In genomic region chrX:101682723-101683122, GRCh38 we compare ENCODE assay signal across 25 cellular contexts. TPM values are rescaled to one million over a fixed set of nuclear protein-coding genes. Genes with fewer than 3 reads are reported as not detected.
DNase-seq lines count a peak whose midpoint lies in the region; FAIRE-seq and TF ChIP-seq lines count a peak whose summit lies in the region.
"Had no signal": no experiment of that assay in that cellular context is flagged by ENCODE, and none has a peak within 500 bp of the region (broad histone marks: within the 10 kb centered on the region; RNA-seq: fewer than 3 reads in every experiment).

No MANE protein-coding gene starts in this region.

- H3K79me2 ChIP-seq in ACC112 (ENCODE audit: control insufficient read depth, insufficient read depth, low read length, unreplicated experiment), result no peaks in the 10 kb centered on the region

- WGBS in mesenchymal stem cell, result 0% methylated on average over 1 of the region's 2 CpGs
- WGBS in esophagus muscularis mucosa, result 31% methylated on average over 2 of the region's 2 CpGs

- H3K23ac ChIP-seq in mesenchymal stem cell (ENCODE audit: low read length in 2 of 2), result no peak overlapping the region

- H3K27ac ChIP-seq in ACC112 (ENCODE audit: low read depth, low read length) (no peak overlapping the region), HEK293 (ENCODE audit: extremely low read depth, low read depth, low read length) (no peak overlapping the region), brain microvascular endothelial cell (no peak overlapping the region), mesenchymal stem cell (ENCODE audit: low read length, poor library complexity, severe bottlenecking) (no peak overlapping the region), esophagus muscularis mucosa (replicated peaks in 1 of 4) (no peak overlapping the region)
- H3K27ac ChIP-seq: cardiac muscle cell, prostate gland, spleen, suprapubic skin had no signal

- TF ChIP-seq EP300 in esophagus muscularis mucosa (IDR thresholded peaks at IDR 0.05), result no peak

- H3K18ac ChIP-seq in mesenchymal stem cell (ENCODE audit: low read depth in 1 of 2, low read length in 2 of 2), result no peak overlapping the region

- no peaks in the 10 kb centered on the region for H3K36me3 ChIP-seq in ACC112 (ENCODE audit: insufficient read depth, low read length)
- H3K36me3 ChIP-seq in HEK293 (ENCODE audit: control insufficient read depth in 2 of 2, insufficient read depth in 1 of 2, low read length in 2 of 2), result no peaks in the 10 kb centered on the region
- H3K36me3 ChIP-seq in brain microvascular endothelial cell (replicated peaks), result no peaks in the 10 kb centered on the region
- H3K36me3 ChIP-seq in mesenchymal stem cell (ENCODE audit: control insufficient read depth in 1 of 2, insufficient read depth in 2 of 2, low read depth in 1 of 2, low read length in 2 of 2), result no peaks in the 10 kb centered on the region
- no peaks in the 10 kb centered on the region for H3K36me3 ChIP-seq in esophagus muscularis mucosa
- H3K36me3 ChIP-seq: cardiac muscle cell, MG63, prostate gland, spleen, suprapubic skin had no signal

- no peak overlapping the region for H3K4me2 ChIP-seq in mesenchymal stem cell (ENCODE audit: low read length, poor library complexity, severe bottlenecking)

- H2BK120ac ChIP-seq in mesenchymal stem cell (ENCODE audit: low read depth, low read length), result no peak overlapping the region

- no peak overlapping the region for H2BK12ac ChIP-seq in mesenchymal stem cell (ENCODE audit: low read length in 2 of 2)

- no peaks in the 10 kb centered on the region for H3K79me1 ChIP-seq in mesenchymal stem cell (replicated peaks; ENCODE audit: low read length, poor library complexity, severe bottlenecking)

- in situ Hi-C loops in brain microvascular endothelial cell (cut with HindIII; ENCODE audit: low pct_ligation_motif_present, low sequenced_read_pairs), result no loop called here

- peak; percentile 19 for DNase-seq in brain microvascular endothelial cell
- peak; percentile 0 for DNase-seq in mesenchymal stem cell
- no peak for DNase-seq in SHP77 treated with DMSO at 0.1 percent for 48 hours (lab: John Stamatoyannopoulos, UW)
- DNase-seq in esophagus muscularis mucosa (ENCODE audit: extremely low spot score), result no peak
- DNase-seq in NCI-H524 (lab: John Stamatoyannopoulos, UW), result no peak
- no peak for DNase-seq in GM12892 (ENCODE audit: insufficient read length)
- DNase-seq: activated CD4-positive, alpha-beta T cell treated with anti-CD3 and anti-CD28 coated beads for 4 hours; activated naive CD8-positive, alpha-beta T cell treated with anti-CD3 and anti-CD28 coated beads, Interleukin-2, amount 10 ng/mL, durations not matched to agents 7 days and 5 days; CD4-positive, CD25-positive, alpha-beta regulatory T cell; DMS53; immature natural killer cell; mammary epithelial cell; MG63; natural killer cell; NCI-H146; NCI-H2171 treated with DMSO at 0.1 percent for 48 hours; NCI-H69; spleen; stimulated activated CD8-positive, alpha-beta memory T cell treated with anti-CD3 and anti-CD28 coated beads, Interleukin-4, amount 100 ng/mL, for 48 hours had no signal

- H2BK15ac ChIP-seq in mesenchymal stem cell (ENCODE audit: low read depth, poor library complexity, severe bottlenecking), result no peak overlapping the region

- H3K4me1 ChIP-seq in ACC112 (ENCODE audit: control insufficient read depth, insufficient read depth, low read length, unreplicated experiment) (peaks cover 12% of the 10 kb centered on the region), HEK293 (ENCODE audit: control insufficient read depth, insufficient read depth, low read length) (peaks cover 13% of the 10 kb centered on the region), mesenchymal stem cell (ENCODE audit: control insufficient read depth, insufficient read depth, low read depth, low read length) (no peaks in the 10 kb centered on the region), esophagus muscularis mucosa (no peaks in the 10 kb centered on the region)
- H3K4me1 ChIP-seq: prostate gland, spleen, suprapubic skin had no signal

- intact Hi-C loops in esophagus muscularis mucosa (cut with DNase I), result no loop called here

- TF ChIP-seq CTCF in HEK293 (tag by site-specific recombination; IDR thresholded peaks at IDR 0.05) (no peak), brain microvascular endothelial cell (IDR thresholded peaks at IDR 0.05; ENCODE audit: low read depth, low read length, missing control alignments) (no peak), esophagus muscularis mucosa (IDR thresholded peaks at IDR 0.05) (no peak)

- CTCF ChIA-PET in HEK293 (lab: Yijun Ruan, JAX), result interaction anchor here (0.8 to 1.2 kb wide), 2 partner anchors 77 to 268 kb away, joined by 4 read pairs; no protein-coding TSS in a partner anchor

- no peak overlapping the region for H4K8ac ChIP-seq in mesenchymal stem cell (ENCODE audit: low read length)

- H3K4ac ChIP-seq in mesenchymal stem cell (ENCODE audit: low read depth in 1 of 2, low read length in 2 of 2), result no peak overlapping the region

- H3K9me3 ChIP-seq in HEK293 (ENCODE audit: control insufficient read depth, insufficient read depth, low read depth, low read length) (no peaks in the 10 kb centered on the region), mesenchymal stem cell (ENCODE audit: control insufficient read depth, low read length) (no peaks in the 10 kb centered on the region), esophagus muscularis mucosa (no peaks in the 10 kb centered on the region)
- H3K9me3 ChIP-seq: MG63, prostate gland, spleen, suprapubic skin had no signal

- TF ChIP-seq POLR2A in esophagus muscularis mucosa (IDR thresholded peaks at IDR 0.05; ENCODE audit: low read depth) (no peak), GM12892 (IDR thresholded peaks at IDR 0.05; ENCODE audit: low read depth, low read length) (no peak)

- H4K91ac ChIP-seq in mesenchymal stem cell (ENCODE audit: low read length), result no peak overlapping the region

- H2AFZ ChIP-seq in ACC112 (ENCODE audit: low read length, unreplicated experiment), result peak overlapping the region; percentile 50
- no peak overlapping the region for H2AFZ ChIP-seq in mesenchymal stem cell (ENCODE audit: low read depth, low read length)

- no peak overlapping the region for H3K9ac ChIP-seq in mesenchymal stem cell (ENCODE audit: low read length)

- no peak overlapping the region for H2AK5ac ChIP-seq in mesenchymal stem cell (ENCODE audit: low read length, severe bottlenecking)

- FAIRE-seq in GM12892 (lab: Jason Lieb, UNC), result no peak
- FAIRE-seq: A204.1 had no signal

- H3K14ac ChIP-seq in mesenchymal stem cell (ENCODE audit: low read length in 2 of 2), result no peak overlapping the region

- no peak overlapping the region for H3K4me3 ChIP-seq in ACC112 (ENCODE audit: low read depth, low read length)
- no peak overlapping the region for H3K4me3 ChIP-seq in HEK293 (ENCODE audit: low read depth, low read length)
- H3K4me3 ChIP-seq in brain microvascular endothelial cell (ENCODE audit: low read depth, low read length), result no peak overlapping the region
- no peak overlapping the region for H3K4me3 ChIP-seq in mesenchymal stem cell (ENCODE audit: insufficient read depth in 1 of 2, low read depth in 1 of 2, low read length in 2 of 2)
- H3K4me3 ChIP-seq in esophagus muscularis mucosa, result no peak overlapping the region
- H3K4me3 ChIP-seq: cardiac muscle cell, MG63, prostate gland, spleen, suprapubic skin had no signal

- POLR2A ChIA-PET in HEK293 (lab: Yijun Ruan, JAX), result no interaction called here

- H3K27me3 ChIP-seq in ACC112 (ENCODE audit: insufficient read depth, low read length) (no peaks in the 10 kb centered on the region), brain microvascular endothelial cell (replicated peaks) (no peaks in the 10 kb centered on the region), mesenchymal stem cell (ENCODE audit: control insufficient read depth in 1 of 2, insufficient read depth in 1 of 2, low read length in 2 of 2) (peaks cover 0 to 13% of the 10 kb centered on the region in 2 experiments), esophagus muscularis mucosa (no peaks in the 10 kb centered on the region)
- H3K27me3 ChIP-seq: cardiac muscle cell, MG63, suprapubic skin had no signal

- no peak overlapping the region for H2BK5ac ChIP-seq in mesenchymal stem cell (ENCODE audit: low read depth, low read length, poor library complexity, severe bottlenecking)

TF ChIP-seq in HEK293, 187 proteins besides CTCF, POLR2A, EP300 and RAD21 (continues in another document):
- TF ChIP-seq ZFHX2 (tag by site-specific recombination; conservative IDR thresholded peaks at IDR 0.05), result peak; percentile 64
- TF ChIP-seq ZNF335 (tag by site-specific recombination; conservative IDR thresholded peaks at IDR 0.05), result no peak
- no peak for TF ChIP-seq ZNF174 (tag by site-specific recombination; IDR thresholded peaks at IDR 0.05)
- TF ChIP-seq ZNF558 (tag by site-specific recombination; IDR thresholded peaks at IDR 0.05), result no peak
- no peak for TF ChIP-seq ZNF555 (tag by site-specific recombination; conservative IDR thresholded peaks at IDR 0.05)
- TF ChIP-seq, protein P1, sequence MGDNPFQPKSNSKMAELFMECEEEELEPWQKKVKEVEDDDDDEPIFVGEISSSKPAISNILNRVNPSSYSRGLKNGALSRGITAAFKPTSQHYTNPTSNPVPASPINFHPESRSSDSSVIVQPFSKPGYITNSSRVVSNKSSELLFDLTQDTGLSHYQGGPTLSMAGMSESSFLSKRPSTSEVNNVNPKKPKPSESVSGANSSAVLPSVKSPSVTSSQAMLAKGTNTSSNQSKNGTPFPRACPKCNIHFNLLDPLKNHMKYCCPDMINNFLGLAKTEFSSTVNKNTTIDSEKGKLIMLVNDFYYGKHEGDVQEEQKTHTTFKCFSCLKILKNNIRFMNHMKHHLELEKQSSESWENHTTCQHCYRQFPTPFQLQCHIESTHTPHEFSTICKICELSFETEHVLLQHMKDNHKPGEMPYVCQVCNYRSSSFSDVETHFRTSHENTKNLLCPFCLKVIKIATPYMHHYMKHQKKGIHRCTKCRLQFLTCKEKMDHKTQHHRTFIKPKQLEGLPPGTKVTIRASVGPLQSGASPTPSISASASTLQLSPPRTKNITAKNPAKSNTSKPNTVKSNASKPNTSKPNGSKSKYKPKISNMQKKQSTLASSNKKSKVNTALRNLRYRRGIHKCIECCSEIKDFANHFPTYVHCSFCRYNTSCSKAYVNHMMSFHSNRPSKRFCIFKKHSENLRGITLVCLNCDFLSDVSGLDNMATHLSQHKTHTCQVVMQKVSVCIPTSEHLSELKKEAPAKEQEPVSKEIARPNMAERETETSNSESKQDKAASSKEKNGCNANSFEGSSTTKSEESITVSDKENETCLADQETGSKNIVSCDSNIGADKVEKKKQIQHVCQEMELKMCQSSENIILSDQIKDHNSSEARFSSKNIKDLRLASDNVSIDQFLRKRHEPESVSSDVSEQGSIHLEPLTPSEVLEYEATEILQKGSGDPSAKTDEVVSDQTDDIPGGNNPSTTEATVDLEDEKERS (tag by site-specific recombination; IDR thresholded peaks at IDR 0.05), result no peak
- TF ChIP-seq ZNF394 (tag by site-specific recombination; IDR thresholded peaks at IDR 0.05; ENCODE audit: borderline replicate concordance), result no peak

RNA-seq across cellular contexts. Expression of gene ARMCX2, which starts 23.1 kb away (rescaled TPM):
- polyA plus RNA-seq in mesenchymal stem cell (2013, experiment 1 of 2), result 64.4 TPM
- 66.8 TPM for polyA plus RNA-seq in mesenchymal stem cell (2013, experiment 2 of 2)
- 10 to 100 TPM; 15.0 to 55.0 (median 30.6) TPM for total RNA-seq in esophagus muscularis mucosa
- 11.1 TPM for polyA plus RNA-seq in GM12892 (2012; ENCODE audit: missing spikeins)

RNA-seq across cellular contexts. Expression of gene ARMCX3, which starts 59.8 kb away (rescaled TPM):
- 65.4 TPM for polyA plus RNA-seq in mesenchymal stem cell (2013, experiment 1 of 2)
- 64.8 TPM for polyA plus RNA-seq in mesenchymal stem cell (2013, experiment 2 of 2)
- 10 to 100 TPM; 38.2 to 52.5 (median 49.9) TPM for total RNA-seq in esophagus muscularis mucosa
- polyA plus RNA-seq in GM12892 (2012; ENCODE audit: missing spikeins), result 29.9 TPM

Comparison
In these comparisons a context has a peak if more than half of its experiments do, and no peak if none do; other contexts are left out.
1. DNase-seq: peak in brain microvascular endothelial cell (single experiment) and mesenchymal stem cell (single experiment); none in SHP77 treated with DMSO at 0.1 percent for 48 hours (single experiment), esophagus muscularis mucosa (single experiment), NCI-H524 (0 of 2) and GM12892 (single experiment).